1 cellular context compared by ENCODE assay signal in genomic region chr3:72346526-72346926, GRCh38.
TF ChIP-seq lines count a peak whose summit lies in the region.

No MANE protein-coding gene starts in this region.

TF ChIP-seq in IMR-90, 13 proteins besides CTCF, POLR2A, EP300 and RAD21 (continued from another document):
- TF ChIP-seq ELK1 (IDR thresholded peaks at IDR 0.05; ENCODE audit: borderline replicate concordance, low read depth, low read length) (no peak), USF2 (IDR thresholded peaks at IDR 0.05; ENCODE audit: low read depth, low read length) (peak; percentile 59), MAZ (IDR thresholded peaks at IDR 0.05; ENCODE audit: borderline replicate concordance, low read depth, low read length) (no peak), MAFK (IDR thresholded peaks at IDR 0.05; ENCODE audit: low read depth, low read length) (no peak), BHLHE40 (IDR thresholded peaks at IDR 0.05; ENCODE audit: low read depth, low read length) (peak; percentile 72; the same call in 1 of the 2 replicates), MXI1 (IDR thresholded peaks at IDR 0.05; ENCODE audit: borderline replicate concordance, low read depth, low read length) (peak; percentile 76), FOS (IDR thresholded peaks at IDR 0.05; ENCODE audit: low read depth, low read length) (peak; percentile 75), RCOR1 (IDR thresholded peaks at IDR 0.05; ENCODE audit: insufficient replicate concordance, low read length) (no peak), RFX5 (IDR thresholded peaks at IDR 0.05; ENCODE audit: low read depth, low read length) (no peak), CHD1 (IDR thresholded peaks at IDR 0.05; ENCODE audit: low read depth, low read length) (no peak)
